In the genomic region with DNA sequence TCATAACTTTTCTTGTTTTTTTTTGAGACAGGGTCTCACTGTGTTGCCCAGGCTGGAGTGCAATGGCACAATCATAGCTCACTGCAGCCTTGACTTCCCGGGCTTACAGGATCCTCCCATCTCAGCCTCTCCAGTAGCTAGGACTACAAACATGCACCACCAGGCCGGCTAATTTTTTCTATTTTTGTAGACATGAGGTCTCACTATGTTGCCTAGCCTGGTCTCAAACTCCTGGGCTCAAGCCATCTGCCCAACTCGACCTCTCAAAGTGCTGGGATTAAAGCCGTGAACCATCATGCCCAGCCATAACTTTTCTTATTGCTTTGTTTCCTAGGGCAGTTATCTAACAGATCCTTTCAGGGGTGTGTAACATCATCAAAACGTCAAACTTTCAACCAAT, we compare ENCODE assay signal across 21 cellular contexts.
"Had no signal": no experiment of that assay in that cellular context is flagged by ENCODE, and none has a peak within 500 bp of the region (broad histone marks: within the 10 kb centered on the region; RNA-seq: fewer than 3 reads in every experiment).

No MANE protein-coding gene starts in this region.

- ATAC-seq: activated CD8-positive, alpha-beta T cell treated with anti-CD3 and anti-CD28 coated beads, Interleukin-2, amount 10 ng/mL, durations not matched to agents 7 days and 5 days; stimulated activated naive CD8-positive, alpha-beta T cell treated with anti-CD3 and anti-CD28 coated beads, Interleukin-15, Interleukin-2, amounts not matched to agents 100 U/mL and 50 U/mL, for 24 hours had no signal

- DNase-seq: activated CD4-positive, alpha-beta T cell treated with anti-CD3 and anti-CD28 coated beads for 1 hour; activated CD4-positive, alpha-beta T cell treated with anti-CD3 and anti-CD28 coated beads, Interleukin-2, amount 50 U/mL, for 1 hour; activated CD8-positive, alpha-beta T cell treated with anti-CD3 and anti-CD28 coated beads, Interleukin-2, amount 10 ng/mL, durations not matched to agents 7 days and 5 days; activated naive CD4-positive, alpha-beta T cell treated with Interleukin-2 at 50 U/mL for 16 hours; activated naive CD8-positive, alpha-beta T cell treated with anti-CD3 and anti-CD28 coated beads for 36 hours; effector CD4-positive, alpha-beta T cell; erythroblast; foreskin fibroblast; heart right ventricle; islet precursor cell; left cardiac atrium; naive B cell; occipital lobe; sigmoid colon; stimulated activated CD4-positive, alpha-beta T cell treated with anti-CD3 and anti-CD28 coated beads, Interleukin-4, amount 100 ng/mL, for 1 hour; stimulated activated naive CD8-positive, alpha-beta T cell treated with anti-CD3 and anti-CD28 coated beads, Interleukin-15, Interleukin-2, amounts not matched to agents 100 U/mL and 50 U/mL, for 24 hours; SW 1271; T-helper 2 cell had no signal

- H3K27me3 Mint-ChIP-seq: activated naive CD8-positive, alpha-beta T cell treated with anti-CD3 and anti-CD28 coated beads for 36 hours; naive B cell had no signal

- H3K4me3 Mint-ChIP-seq: activated CD8-positive, alpha-beta T cell treated with anti-CD3 and anti-CD28 coated beads, Interleukin-2, amount 10 ng/mL, durations not matched to agents 7 days and 5 days; activated naive CD8-positive, alpha-beta T cell treated with anti-CD3 and anti-CD28 coated beads for 36 hours; naive B cell; neural crest cell had no signal

- H3K27ac Mint-ChIP-seq: activated CD8-positive, alpha-beta T cell treated with anti-CD3 and anti-CD28 coated beads, Interleukin-2, amount 10 ng/mL, durations not matched to agents 7 days and 5 days; activated naive CD8-positive, alpha-beta T cell treated with anti-CD3 and anti-CD28 coated beads for 36 hours had no signal

- H3K4me3 ChIP-seq: heart right ventricle, lung, sigmoid colon, upper lobe of left lung had no signal

- H3K27me3 ChIP-seq: heart right ventricle, sigmoid colon, upper lobe of left lung had no signal

- H3K9me3 ChIP-seq: heart right ventricle, sigmoid colon, upper lobe of left lung had no signal

- H3K27ac ChIP-seq: heart right ventricle, upper lobe of left lung had no signal

- H3K9me3 Mint-ChIP-seq: activated naive CD8-positive, alpha-beta T cell treated with anti-CD3 and anti-CD28 coated beads for 36 hours; naive B cell; neural crest cell had no signal
